ENCODE assay signal across 2 cellular contexts in the genomic region with DNA sequence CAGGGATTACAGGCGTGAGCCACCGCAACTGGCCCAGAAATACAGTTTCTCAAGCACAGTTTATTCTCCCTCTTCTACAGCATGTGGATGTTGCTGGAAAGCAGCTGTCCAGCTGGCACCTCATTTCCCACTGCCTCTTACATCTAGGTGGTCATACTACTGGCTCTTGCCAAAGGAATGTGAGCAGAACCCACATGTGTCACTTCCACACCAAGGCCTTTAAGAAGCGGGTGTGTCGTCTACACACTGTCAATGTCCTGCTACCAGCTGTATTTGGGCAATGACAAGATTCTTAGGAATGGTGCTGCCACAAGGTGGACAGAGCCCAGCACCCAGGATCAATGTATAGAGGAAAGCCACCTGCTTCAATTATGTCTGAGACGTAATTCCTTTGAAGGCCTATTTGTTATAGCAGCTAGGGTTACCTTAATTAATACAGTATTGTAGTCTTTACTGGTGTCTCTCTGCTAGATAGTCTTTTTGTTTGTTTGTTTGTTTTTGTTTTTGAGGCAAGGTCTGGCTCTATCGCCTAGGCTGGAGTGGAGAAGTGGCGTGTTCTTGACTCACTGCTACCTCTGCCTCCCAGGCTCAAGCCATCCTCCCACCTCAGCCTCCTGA.
A peak's percentile ranks its signal among the peaks of the same experiment; 100 is the strongest.
TF ChIP-seq lines count a peak whose summit lies in the region.

No MANE protein-coding gene starts in this region.

TF ChIP-seq in HepG2, 621 proteins besides CTCF, POLR2A, EP300 and RAD21:
- TF ChIP-seq SPEN (CRISPR knock-in tag; IDR thresholded peaks at IDR 0.05; ENCODE audit: low read depth) (no peak), ZNF12 (CRISPR knock-in tag; IDR thresholded peaks at IDR 0.05) (peak; percentile 96)

TF ChIP-seq in H1, 55 proteins besides CTCF, POLR2A, EP300 and RAD21:
- no peak for TF ChIP-seq ZNF274 (IDR thresholded peaks at IDR 0.05; ENCODE audit: borderline replicate concordance, extremely low read depth, low read length)
- no peak for TF ChIP-seq GTF2F1 (IDR thresholded peaks at IDR 0.05; ENCODE audit: borderline replicate concordance, low read depth, low read length)
- no peak for TF ChIP-seq HDAC2 (IDR thresholded peaks at IDR 0.05; ENCODE audit: borderline replicate concordance in 1 of 2, low read depth in 2 of 2, low read length in 2 of 2)
- TF ChIP-seq, protein P1, sequence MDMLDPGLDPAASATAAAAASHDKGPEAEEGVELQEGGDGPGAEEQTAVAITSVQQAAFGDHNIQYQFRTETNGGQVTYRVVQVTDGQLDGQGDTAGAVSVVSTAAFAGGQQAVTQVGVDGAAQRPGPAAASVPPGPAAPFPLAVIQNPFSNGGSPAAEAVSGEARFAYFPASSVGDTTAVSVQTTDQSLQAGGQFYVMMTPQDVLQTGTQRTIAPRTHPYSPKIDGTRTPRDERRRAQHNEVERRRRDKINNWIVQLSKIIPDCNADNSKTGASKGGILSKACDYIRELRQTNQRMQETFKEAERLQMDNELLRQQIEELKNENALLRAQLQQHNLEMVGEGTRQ (IDR thresholded peaks at IDR 0.05; ENCODE audit: low read length): no peak
- no peak for TF ChIP-seq FOSL1 (IDR thresholded peaks at IDR 0.05; ENCODE audit: insufficient read depth, low read depth, low read length)
- TF ChIP-seq SIX5 (IDR thresholded peaks at IDR 0.05; ENCODE audit: low read depth, low read length): no peak
- TF ChIP-seq, protein P2, sequence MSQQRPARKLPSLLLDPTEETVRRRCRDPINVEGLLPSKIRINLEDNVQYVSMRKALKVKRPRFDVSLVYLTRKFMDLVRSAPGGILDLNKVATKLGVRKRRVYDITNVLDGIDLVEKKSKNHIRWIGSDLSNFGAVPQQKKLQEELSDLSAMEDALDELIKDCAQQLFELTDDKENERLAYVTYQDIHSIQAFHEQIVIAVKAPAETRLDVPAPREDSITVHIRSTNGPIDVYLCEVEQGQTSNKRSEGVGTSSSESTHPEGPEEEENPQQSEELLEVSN (IDR thresholded peaks at IDR 0.05): no peak
- no peak for TF ChIP-seq KDM5A (IDR thresholded peaks at IDR 0.05; ENCODE audit: low read length)
